Comparison of ENCODE assay signal across 24 cellular contexts in genomic region chr6:6516643-6517042, GRCh38.
DNase-seq lines count a peak whose midpoint lies in the region; ATAC-seq and TF ChIP-seq lines count a peak whose summit lies in the region.
"Had no signal": no experiment of that assay in that cellular context is flagged by ENCODE, and none has a peak within 500 bp of the region (broad histone marks: within the 10 kb centered on the region; RNA-seq: fewer than 3 reads in every experiment).

No MANE protein-coding gene starts in this region.

- H3K36me3 Mint-ChIP-seq in activated CD8-positive, alpha-beta T cell treated with anti-CD3 and anti-CD28 coated beads, Interleukin-2, amount 10 ng/mL, durations not matched to agents 7 days and 5 days (ENCODE audit: low read depth), result no peaks in the 10 kb centered on the region
- H3K36me3 Mint-ChIP-seq in activated CD8-positive, alpha-beta T cell treated with anti-CD3 and anti-CD28 coated beads for 36 hours (ENCODE audit: low read depth), result no peaks in the 10 kb centered on the region
- H3K36me3 Mint-ChIP-seq in CD4-positive, alpha-beta T cell (ENCODE audit: low read depth), result no peaks in the 10 kb centered on the region
- no peaks in the 10 kb centered on the region for H3K36me3 Mint-ChIP-seq in dendritic cell treated with granulocyte-macrophage colony-stimulating factor and Interleukin-4, amounts not matched to agents 40 ng/mL and 50 ng/mL, for 4 days (ENCODE audit: low read depth)

- peaks cover 16% of the 10 kb centered on the region for H3K27me3 ChIP-seq in CD4-positive, alpha-beta T cell (ENCODE audit: control insufficient read depth, insufficient read depth, low read length)
- H3K27me3 ChIP-seq: BE2C, foreskin keratinocyte had no signal

- H3K27ac Mint-ChIP-seq in activated CD8-positive, alpha-beta T cell treated with anti-CD3 and anti-CD28 coated beads, Interleukin-2, amount 10 ng/mL, durations not matched to agents 7 days and 5 days, result no peak overlapping the region
- no peak overlapping the region for H3K27ac Mint-ChIP-seq in activated CD8-positive, alpha-beta T cell treated with anti-CD3 and anti-CD28 coated beads for 36 hours
- H3K27ac Mint-ChIP-seq in CD4-positive, alpha-beta T cell, result peak overlapping the region; percentile 32
- H3K27ac Mint-ChIP-seq in dendritic cell treated with granulocyte-macrophage colony-stimulating factor and Interleukin-4, amounts not matched to agents 40 ng/mL and 50 ng/mL, for 4 days, result peak overlapping the region; percentile 35

- no peaks in the 10 kb centered on the region for H3K9me3 ChIP-seq in CD4-positive, alpha-beta T cell (ENCODE audit: control insufficient read depth, low read length)
- H3K9me3 ChIP-seq: BE2C, neutrophil had no signal

- CTCF ChIA-PET in activated CD8-positive, alpha-beta T cell treated with anti-CD3 and anti-CD28 coated beads, Interleukin-2, amount 10 ng/mL, durations not matched to agents 7 days and 5 days (lab: Charles Lee), result interaction anchor here (1.3 kb wide), 1 partner anchor 31 kb away, joined by 4 read pairs; no protein-coding TSS in a partner anchor
- CTCF ChIA-PET in activated CD8-positive, alpha-beta T cell treated with anti-CD3 and anti-CD28 coated beads for 36 hours (lab: Charles Lee), result interaction anchor here (2.5 kb wide), 1 partner anchor 31 kb away, joined by 18 read pairs; no protein-coding TSS in a partner anchor
- CTCF ChIA-PET in CD4-positive, alpha-beta T cell (lab: Charles Lee), result no interaction called here

- H3K4me3 Mint-ChIP-seq in activated CD8-positive, alpha-beta T cell treated with anti-CD3 and anti-CD28 coated beads, Interleukin-2, amount 10 ng/mL, durations not matched to agents 7 days and 5 days, result no peak overlapping the region
- no peak overlapping the region for H3K4me3 Mint-ChIP-seq in activated CD8-positive, alpha-beta T cell treated with anti-CD3 and anti-CD28 coated beads for 36 hours
- H3K4me3 Mint-ChIP-seq in CD4-positive, alpha-beta T cell, result peak overlapping the region; percentile 8
- no peak overlapping the region for H3K4me3 Mint-ChIP-seq in dendritic cell treated with granulocyte-macrophage colony-stimulating factor and Interleukin-4, amounts not matched to agents 40 ng/mL and 50 ng/mL, for 4 days

- peaks cover 15% of the 10 kb centered on the region for H3K4me1 Mint-ChIP-seq in activated CD8-positive, alpha-beta T cell treated with anti-CD3 and anti-CD28 coated beads, Interleukin-2, amount 10 ng/mL, durations not matched to agents 7 days and 5 days (ENCODE audit: low read depth)
- H3K4me1 Mint-ChIP-seq in activated CD8-positive, alpha-beta T cell treated with anti-CD3 and anti-CD28 coated beads for 36 hours (ENCODE audit: low read depth), result peaks cover 42% of the 10 kb centered on the region
- H3K4me1 Mint-ChIP-seq in CD4-positive, alpha-beta T cell (ENCODE audit: low read depth), result peaks cover 20% of the 10 kb centered on the region
- peaks cover 39% of the 10 kb centered on the region for H3K4me1 Mint-ChIP-seq in dendritic cell treated with granulocyte-macrophage colony-stimulating factor and Interleukin-4, amounts not matched to agents 40 ng/mL and 50 ng/mL, for 4 days (ENCODE audit: low read depth)

- no peak for TF ChIP-seq CTCF in activated CD8-positive, alpha-beta T cell treated with anti-CD3 and anti-CD28 coated beads for 36 hours (IDR thresholded peaks at IDR 0.05)
- TF ChIP-seq CTCF in CD4-positive, alpha-beta T cell (IDR thresholded peaks at IDR 0.05), result no peak

- DNase-seq in activated CD8-positive, alpha-beta T cell treated with anti-CD3 and anti-CD28 coated beads, Interleukin-2, amount 10 ng/mL, durations not matched to agents 7 days and 5 days, result no peak
- DNase-seq in activated CD8-positive, alpha-beta T cell treated with anti-CD3 and anti-CD28 coated beads for 36 hours, result no peak
- DNase-seq in CD4-positive, alpha-beta T cell, result no peak
- peak; percentile 46 for DNase-seq in retina
- no peak for DNase-seq in kidney glomerular epithelial cell (lab: John Stamatoyannopoulos, UW)
- no peak for DNase-seq in NCI-H524 treated with DMSO at 0.1 percent for 48 hours (lab: John Stamatoyannopoulos, UW)
- DNase-seq: activated CD4-positive, CD25-positive, alpha-beta regulatory T cell treated with anti-CD3 and anti-CD28 coated beads, Interleukin-2, amount 50 U/mL, for 72 hours; activated naive CD4-positive, alpha-beta T cell; BE2C; foreskin keratinocyte; hypothalamus; islet precursor cell; NCI-H1048; NCI-H1930; NCI-H345; OCI-M1; SHP77 treated with DMSO at 0.1 percent for 48 hours; stimulated activated CD4-positive, alpha-beta T cell treated with anti-CD3 and anti-CD28 coated beads, Interleukin-12 subunit alpha, Interleukin-12 subunit beta, amount 100 ng/mL, for 4 hours; substantia nigra had no signal

- peak; percentile 17 for ATAC-seq in activated CD8-positive, alpha-beta T cell treated with anti-CD3 and anti-CD28 coated beads, Interleukin-2, amount 10 ng/mL, durations not matched to agents 7 days and 5 days
- ATAC-seq in activated CD8-positive, alpha-beta T cell treated with anti-CD3 and anti-CD28 coated beads for 36 hours, result no peak
- ATAC-seq in CD4-positive, alpha-beta T cell (ENCODE audit: poor library complexity), result no peak
- ATAC-seq in GM19463 (IDR thresholded peaks at IDR 0.05; ENCODE audit: unreplicated experiment), result no peak
- ATAC-seq: foreskin keratinocyte had no signal

- H3K27me3 Mint-ChIP-seq in activated CD8-positive, alpha-beta T cell treated with anti-CD3 and anti-CD28 coated beads, Interleukin-2, amount 10 ng/mL, durations not matched to agents 7 days and 5 days (ENCODE audit: low read depth), result peaks cover 70% of the 10 kb centered on the region
- H3K27me3 Mint-ChIP-seq in activated CD8-positive, alpha-beta T cell treated with anti-CD3 and anti-CD28 coated beads for 36 hours, result peaks cover 62% of the 10 kb centered on the region
- peaks cover 47% of the 10 kb centered on the region for H3K27me3 Mint-ChIP-seq in CD4-positive, alpha-beta T cell
- H3K27me3 Mint-ChIP-seq in dendritic cell treated with granulocyte-macrophage colony-stimulating factor and Interleukin-4, amounts not matched to agents 40 ng/mL and 50 ng/mL, for 4 days, result peaks cover 50% of the 10 kb centered on the region

- H3K27ac ChIP-seq in CD4-positive, alpha-beta T cell (ENCODE audit: low read depth, low read length), result no peak overlapping the region
- H3K27ac ChIP-seq: epithelial cell of prostate, foreskin keratinocyte, HL-60, neutrophil had no signal

- POLR2A ChIA-PET in activated CD8-positive, alpha-beta T cell treated with anti-CD3 and anti-CD28 coated beads, Interleukin-2, amount 10 ng/mL, durations not matched to agents 7 days and 5 days (lab: Charles Lee), result no interaction called here
- POLR2A ChIA-PET in activated CD8-positive, alpha-beta T cell treated with anti-CD3 and anti-CD28 coated beads for 36 hours (lab: Charles Lee), result interaction anchor here (1.4 kb wide), 1 partner anchor 72 kb away, joined by 4 read pairs; the partner anchor contains the start of gene LY86
- POLR2A ChIA-PET in CD4-positive, alpha-beta T cell (lab: Charles Lee), result no interaction called here

- no peaks in the 10 kb centered on the region for H3K9me3 Mint-ChIP-seq in activated CD8-positive, alpha-beta T cell treated with anti-CD3 and anti-CD28 coated beads, Interleukin-2, amount 10 ng/mL, durations not matched to agents 7 days and 5 days (ENCODE audit: insufficient read depth)
- no peaks in the 10 kb centered on the region for H3K9me3 Mint-ChIP-seq in activated CD8-positive, alpha-beta T cell treated with anti-CD3 and anti-CD28 coated beads for 36 hours
- no peaks in the 10 kb centered on the region for H3K9me3 Mint-ChIP-seq in CD4-positive, alpha-beta T cell
- peaks cover 9% of the 10 kb centered on the region for H3K9me3 Mint-ChIP-seq in dendritic cell treated with granulocyte-macrophage colony-stimulating factor and Interleukin-4, amounts not matched to agents 40 ng/mL and 50 ng/mL, for 4 days

- intact Hi-C loops in activated CD8-positive, alpha-beta T cell treated with anti-CD3 and anti-CD28 coated beads for 36 hours (cut with micrococcal nuclease), result no loop called here
- intact Hi-C loops in CD4-positive, alpha-beta T cell (cut with DNase I, micrococcal nuclease), result no loop called here
- intact Hi-C loops in dendritic cell treated with granulocyte-macrophage colony-stimulating factor and Interleukin-4, amounts not matched to agents 40 ng/mL and 50 ng/mL, for 4 days (cut with micrococcal nuclease), result no loop called here

Comparison
In these comparisons a context has a peak if more than half of its experiments do, and no peak if none do; other contexts are left out.
1. H3K27ac Mint-ChIP-seq: peak in CD4-positive, alpha-beta T cell (single experiment) and dendritic cell treated with granulocyte-macrophage colony-stimulating factor and Interleukin-4, amounts not matched to agents 40 ng/mL and 50 ng/mL, for 4 days (single experiment); none in activated CD8-positive, alpha-beta T cell treated with anti-CD3 and anti-CD28 coated beads, Interleukin-2, amount 10 ng/mL, durations not matched to agents 7 days and 5 days (single experiment) and activated CD8-positive, alpha-beta T cell treated with anti-CD3 and anti-CD28 coated beads for 36 hours (single experiment).